In the genomic region with DNA sequence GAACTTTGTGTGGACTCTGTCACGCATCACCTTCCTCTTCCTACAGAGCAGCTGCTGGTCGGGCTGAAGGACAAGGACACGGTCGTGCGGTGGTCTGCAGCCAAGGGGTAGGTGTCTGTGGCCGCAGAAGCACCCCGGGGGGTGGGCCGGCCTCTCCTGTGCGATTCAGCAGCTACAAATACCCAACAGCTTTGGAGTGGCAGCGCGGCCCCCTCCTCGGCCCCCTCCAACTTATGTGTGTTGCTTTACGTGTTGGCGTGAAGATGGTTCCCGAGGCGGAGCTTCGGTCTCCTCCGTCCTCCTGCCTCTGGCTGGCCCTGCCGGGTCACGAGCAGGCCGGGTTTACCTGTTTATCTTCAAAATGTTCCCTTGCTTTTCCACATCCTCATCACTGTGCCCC, we compare ENCODE assay signal across 1 cellular context.
TF ChIP-seq lines count a peak whose summit lies in the region.

No MANE protein-coding gene starts in this region.

TF ChIP-seq in K562, 482 proteins besides CTCF, POLR2A, EP300 and RAD21:
- TF ChIP-seq, protein P1, sequence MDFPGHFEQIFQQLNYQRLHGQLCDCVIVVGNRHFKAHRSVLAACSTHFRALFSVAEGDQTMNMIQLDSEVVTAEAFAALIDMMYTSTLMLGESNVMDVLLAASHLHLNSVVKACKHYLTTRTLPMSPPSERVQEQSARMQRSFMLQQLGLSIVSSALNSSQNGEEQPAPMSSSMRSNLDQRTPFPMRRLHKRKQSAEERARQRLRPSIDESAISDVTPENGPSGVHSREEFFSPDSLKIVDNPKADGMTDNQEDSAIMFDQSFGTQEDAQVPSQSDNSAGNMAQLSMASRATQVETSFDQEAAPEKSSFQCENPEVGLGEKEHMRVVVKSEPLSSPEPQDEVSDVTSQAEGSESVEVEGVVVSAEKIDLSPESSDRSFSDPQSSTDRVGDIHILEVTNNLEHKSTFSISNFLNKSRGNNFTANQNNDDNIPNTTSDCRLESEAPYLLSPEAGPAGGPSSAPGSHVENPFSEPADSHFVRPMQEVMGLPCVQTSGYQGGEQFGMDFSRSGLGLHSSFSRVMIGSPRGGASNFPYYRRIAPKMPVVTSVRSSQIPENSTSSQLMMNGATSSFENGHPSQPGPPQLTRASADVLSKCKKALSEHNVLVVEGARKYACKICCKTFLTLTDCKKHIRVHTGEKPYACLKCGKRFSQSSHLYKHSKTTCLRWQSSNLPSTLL (IDR thresholded peaks at IDR 0.05): no peak
- TF ChIP-seq BRD9 (IDR thresholded peaks at IDR 0.05; ENCODE audit: low read depth, partially characterized antibody): no peak
- no peak for TF ChIP-seq POLR3A (IDR thresholded peaks at IDR 0.05; ENCODE audit: borderline replicate concordance, extremely low read depth, insufficient read depth, insufficient read length)
- TF ChIP-seq POLR2G (IDR thresholded peaks at IDR 0.05; ENCODE audit: low read depth, low read length): 0 out of 2 replicates have a peak, but pooled peaks have one; percentile 4
